In genomic region chr1:6592865-6593593, GRCh38 we compare ENCODE assay signal across 18 cellular contexts. TPM values are rescaled to one million over a fixed set of nuclear protein-coding genes. Genes with fewer than 3 reads are reported as not detected.
DNase-seq lines count a peak whose midpoint lies in the region; ATAC-seq and TF ChIP-seq lines count a peak whose summit lies in the region.
"Had no signal": no experiment of that assay in that cellular context is flagged by ENCODE, and none has a peak within 500 bp of the region (broad histone marks: within the 10 kb centered on the region; RNA-seq: fewer than 3 reads in every experiment).

No MANE protein-coding gene starts in this region.

- H3K27ac ChIP-seq in coronary artery = peak overlapping the region; percentile 76 to 77
- H3K27ac ChIP-seq in gastrocnemius medialis = peak overlapping the region; percentile 98 to 100 (median 100)
- no peak overlapping the region for H3K27ac ChIP-seq in prostate gland

- TF ChIP-seq CTCF in CD14-positive monocyte (IDR thresholded peaks at IDR 0.05) = no peak
- no peak for TF ChIP-seq CTCF in coronary artery (IDR thresholded peaks at IDR 0.05)
- no peak for TF ChIP-seq CTCF in gastrocnemius medialis (IDR thresholded peaks at IDR 0.05 in 4 of 5, conservative IDR thresholded peaks at IDR 0.05 in 1 of 5)
- no peak for TF ChIP-seq CTCF in osteocyte (IDR thresholded peaks at IDR 0.05)
- TF ChIP-seq CTCF in prostate gland (IDR thresholded peaks at IDR 0.05) = no peak

- H3K27me3 ChIP-seq in gastrocnemius medialis = no peaks in the 10 kb centered on the region
- H3K27me3 ChIP-seq in prostate gland (replicated peaks; ENCODE audit: insufficient read depth) = no peaks in the 10 kb centered on the region

- peaks cover 0 to 55% of the 10 kb centered on the region in 2 donors for H3K36me3 ChIP-seq in gastrocnemius medialis
- H3K36me3 ChIP-seq in prostate gland = peaks cover 18 to 42% of the 10 kb centered on the region in 2 donors

- ATAC-seq in gastrocnemius medialis (no peak), HG03378 (IDR thresholded peaks at IDR 0.05; ENCODE audit: unreplicated experiment) (no peak)

- H3K4me1 ChIP-seq in gastrocnemius medialis = peaks cover 97 to 98% of the 10 kb centered on the region in 2 donors
- peaks cover 23% of the 10 kb centered on the region for H3K4me1 ChIP-seq in prostate gland (replicated peaks)

- H3K4me3 ChIP-seq in coronary artery (no peak overlapping the region), gastrocnemius medialis (no peak overlapping the region), prostate gland (no peak overlapping the region)

- in situ Hi-C loops in gastrocnemius medialis (cut with MboI; ENCODE audit: low sequenced_read_pairs in 4 of 4) = no loop called here

- H3K27ac Mint-ChIP-seq in CD14-positive monocyte = no peak overlapping the region
- no peak overlapping the region for H3K27ac Mint-ChIP-seq in osteocyte (ENCODE audit: unreplicated experiment)

- H3K4me3 Mint-ChIP-seq in CD14-positive monocyte = no peak overlapping the region
- no peak overlapping the region for H3K4me3 Mint-ChIP-seq in osteocyte (ENCODE audit: unreplicated experiment)
- H3K4me3 Mint-ChIP-seq: CD8-positive, alpha-beta memory T cell had no signal

- peak; percentile 59 for DNase-seq in activated effector memory CD4-positive, alpha-beta T cell treated with anti-CD3 and anti-CD28 coated beads, Interleukin-2, amount 50 U/mL, for 16 hours
- DNase-seq in activated effector memory CD4-positive, alpha-beta T cell treated with Interleukin-2 at 50 U/mL for 16 hours = no peak
- peak; percentile 40 for DNase-seq in CD14-positive monocyte (ENCODE audit: low spot score)
- no peak for DNase-seq in coronary artery (ENCODE audit: low spot score)
- peak in 1 of 2 donors; percentile 20 for DNase-seq in gastrocnemius medialis
- no peak for DNase-seq in osteocyte (ENCODE audit: extremely low spot score, unreplicated experiment)
- DNase-seq in prostate gland (ENCODE audit: low spot score) = no peak
- DNase-seq: CD8-positive, alpha-beta memory T cell; DMS79; NCI-H1417 treated with DMSO at 0.1 percent for 48 hours; NCI-H187 treated with DMSO at 0.1 percent for 48 hours; NCI-H345; NCI-H524 treated with DMSO at 0.1 percent for 48 hours; RPMI8226; SIG-M5 had no signal

- H3K9me3 Mint-ChIP-seq in CD14-positive monocyte = no peaks in the 10 kb centered on the region
- no peaks in the 10 kb centered on the region for H3K9me3 Mint-ChIP-seq in osteocyte (ENCODE audit: unreplicated experiment)
- H3K9me3 Mint-ChIP-seq: CD8-positive, alpha-beta memory T cell had no signal

- no peaks in the 10 kb centered on the region for H3K9me3 ChIP-seq in gastrocnemius medialis
- H3K9me3 ChIP-seq in prostate gland = no peaks in the 10 kb centered on the region

- 87% methylated on average over 38 of the region's 38 CpGs for WGBS in prostate gland

- intact Hi-C loops in CD14-positive monocyte (cut with micrococcal nuclease) = no loop called here
- intact Hi-C loops in gastrocnemius medialis (cut with DNase I; ENCODE audit: low total_unique reads) = no loop called here
- intact Hi-C loops in prostate gland (cut with DNase I) = no loop called here

- TF ChIP-seq POLR2A in gastrocnemius medialis (IDR thresholded peaks at IDR 0.05) (no peak), prostate gland (IDR thresholded peaks at IDR 0.05) (no peak)

- H3K36me3 Mint-ChIP-seq in CD14-positive monocyte (peaks cover 70 to 90% of the 10 kb centered on the region in 2 donors), osteocyte (ENCODE audit: unreplicated experiment) (peaks cover 33% of the 10 kb centered on the region)

- H3K4me1 Mint-ChIP-seq in CD14-positive monocyte (peaks cover 35% of the 10 kb centered on the region), osteocyte (ENCODE audit: unreplicated experiment) (peaks cover 4% of the 10 kb centered on the region)

- no peaks in the 10 kb centered on the region for H3K27me3 Mint-ChIP-seq in CD14-positive monocyte (ENCODE audit: low read depth in 3 of 3)
- no peaks in the 10 kb centered on the region for H3K27me3 Mint-ChIP-seq in osteocyte (ENCODE audit: unreplicated experiment)
- H3K27me3 Mint-ChIP-seq: CD8-positive, alpha-beta memory T cell had no signal

RNA-seq across cellular contexts. Expression of gene KLHL21, which starts 9.6 kb away (rescaled TPM):
- polyA plus RNA-seq in CD14-positive monocyte = 1 to 10 TPM; 5.9 to 7.3 TPM
- total RNA-seq in gastrocnemius medialis (100 to 1,000 TPM; 176 to 481 (median 267) TPM), osteocyte (27.3 and 27.5 TPM in 2 replicates), prostate gland (100 to 1,000 TPM in 1 of 2 donors, 10 to 100 TPM in 1; 67.1 to 111 TPM)

RNA-seq across cellular contexts. Expression of gene ZBTB48, which starts 13.2 kb away (rescaled TPM):
- polyA plus RNA-seq in CD14-positive monocyte = 10 to 100 TPM; 13.2 to 23.0 TPM
- total RNA-seq in gastrocnemius medialis (10 to 100 TPM in 3 of 4 donors, 1 to 10 TPM in 1; 9.3 to 14.5 (median 11.3) TPM), osteocyte (28.8 and 29.1 TPM in 2 replicates), prostate gland (10 to 100 TPM; 41.3 to 51.0 TPM)

RNA-seq across cellular contexts. Expression of gene PHF13, which starts 20.5 kb away (rescaled TPM):
- polyA plus RNA-seq in CD14-positive monocyte = 1 to 10 TPM; 1.0 to 1.7 TPM
- 1 to 10 TPM; 4.7 to 8.5 (median 5.3) TPM for total RNA-seq in gastrocnemius medialis
- 24.0 and 28.9 TPM in 2 replicates for total RNA-seq in osteocyte
- 10 to 100 TPM; 13.8 to 79.2 TPM for total RNA-seq in prostate gland

RNA-seq across cellular contexts. Expression of gene THAP3, which starts 31.6 kb away (rescaled TPM):
- 10 to 100 TPM; 10.3 to 12.8 TPM for polyA plus RNA-seq in CD14-positive monocyte
- total RNA-seq in gastrocnemius medialis (10 to 100 TPM; 16.7 to 31.0 (median 24.2) TPM), osteocyte (16.5 and 18.7 TPM in 2 replicates), prostate gland (10 to 100 TPM; 37.6 to 42.1 TPM)

RNA-seq across cellular contexts. Expression of gene TAS1R1, which starts 37.9 kb away (rescaled TPM):
- not detected for polyA plus RNA-seq in CD14-positive monocyte
- total RNA-seq in gastrocnemius medialis (not detected), osteocyte (not detected in 2 replicates), prostate gland (1 to 10 TPM in 1 of 2 donors, not detected in 1; 1.5 TPM)
- total RNA-seq: CD8-positive, alpha-beta memory T cell; H4; HT-29 had no signal
- polyA plus RNA-seq: CD8-positive, alpha-beta memory T cell had no signal

Comparison
In these comparisons a context has a peak if more than half of its experiments do, and no peak if none do; other contexts are left out.
1. DNase-seq: peak in activated effector memory CD4-positive, alpha-beta T cell treated with anti-CD3 and anti-CD28 coated beads, Interleukin-2, amount 50 U/mL, for 16 hours (single experiment) and CD14-positive monocyte (single experiment); none in activated effector memory CD4-positive, alpha-beta T cell treated with Interleukin-2 at 50 U/mL for 16 hours (single experiment), coronary artery (single experiment), osteocyte (single experiment) and prostate gland (single experiment).
2. H3K27ac ChIP-seq: peak in coronary artery (2 of 2) and gastrocnemius medialis (4 of 4); none in prostate gland (0 of 2).